ENCODE assay signal across 1 cellular context in genomic region chr2:9630001-9630749, GRCh38.
TF ChIP-seq lines count a peak whose summit lies in the region.

No MANE protein-coding gene starts in this region.

TF ChIP-seq in HepG2, 621 proteins besides CTCF, POLR2A, EP300 and RAD21 (continued from another document and continues in another):
- peak; percentile 76; the same call in 1 of the 2 replicates for TF ChIP-seq IRF1 (CRISPR knock-in tag; IDR thresholded peaks at IDR 0.05; ENCODE audit: low read depth)
- TF ChIP-seq SRSF9 (IDR thresholded peaks at IDR 0.05; ENCODE audit: borderline replicate concordance, insufficient read depth, low read depth, low read length, poor library complexity, severe bottlenecking), result no peak
- TF ChIP-seq SETDB1 (CRISPR knock-in tag; IDR thresholded peaks at IDR 0.05; ENCODE audit: borderline replicate concordance), result no peak; the same call in 1 of the 2 replicates
- no peak for TF ChIP-seq ZNF3 (CRISPR knock-in tag; IDR thresholded peaks at IDR 0.05)
- no peak for TF ChIP-seq ZIK1 (CRISPR knock-in tag; IDR thresholded peaks at IDR 0.05; ENCODE audit: borderline replicate concordance, low read depth)
- no peak for TF ChIP-seq ZNF350 (CRISPR knock-in tag; IDR thresholded peaks at IDR 0.05; ENCODE audit: borderline replicate concordance, low read depth)
- TF ChIP-seq HNF4G (IDR thresholded peaks at IDR 0.05; ENCODE audit: borderline replicate concordance, low read depth, low read length), result no peak
- TF ChIP-seq HNF4G (CRISPR knock-in tag; IDR thresholded peaks at IDR 0.05; ENCODE audit: borderline replicate concordance, low read depth), result peak; percentile 34; the same call in 1 of the 2 replicates
- TF ChIP-seq PAWR (CRISPR knock-in tag; IDR thresholded peaks at IDR 0.05; ENCODE audit: borderline replicate concordance), result no peak
- no peak for TF ChIP-seq ATF2 (CRISPR knock-in tag; IDR thresholded peaks at IDR 0.05)
- TF ChIP-seq AKAP8 (CRISPR knock-in tag; IDR thresholded peaks at IDR 0.05), result peak; percentile 64; the same call in 1 of the 2 replicates
- TF ChIP-seq SMYD3 (CRISPR knock-in tag; IDR thresholded peaks at IDR 0.05), result no peak
- no peak for TF ChIP-seq CBFB (CRISPR knock-in tag; IDR thresholded peaks at IDR 0.05)
- TF ChIP-seq GTF3A (CRISPR knock-in tag; conservative IDR thresholded peaks at IDR 0.05), result peak; percentile 80; the same call in 1 of the 2 replicates
- no peak for TF ChIP-seq HOMEZ (CRISPR knock-in tag; IDR thresholded peaks at IDR 0.05; ENCODE audit: low read depth)
- TF ChIP-seq ZNF672 (CRISPR knock-in tag; IDR thresholded peaks at IDR 0.05), result no peak
- TF ChIP-seq ZBTB33 (CRISPR knock-in tag; IDR thresholded peaks at IDR 0.05), result no peak
- no peak for TF ChIP-seq MIXL1 (CRISPR knock-in tag; IDR thresholded peaks at IDR 0.05)
- peak; percentile 81; the same call in 1 of the 2 replicates for TF ChIP-seq AHR (CRISPR knock-in tag; IDR thresholded peaks at IDR 0.05)
- TF ChIP-seq CHCHD3 (CRISPR knock-in tag; IDR thresholded peaks at IDR 0.05), result 0 out of 2 replicates have a peak, but pooled peaks have one; percentile 66
- peak; percentile 83 for TF ChIP-seq SAFB2 (CRISPR knock-in tag; IDR thresholded peaks at IDR 0.05; ENCODE audit: borderline replicate concordance, low read depth)
- TF ChIP-seq U2AF2 (IDR thresholded peaks at IDR 0.05; ENCODE audit: low read depth, low read length), result no peak
- TF ChIP-seq ZNF644 (CRISPR knock-in tag; IDR thresholded peaks at IDR 0.05; ENCODE audit: low read depth), result no peak
- no peak for TF ChIP-seq GMEB1 (CRISPR knock-in tag; IDR thresholded peaks at IDR 0.05; ENCODE audit: borderline replicate concordance)
- TF ChIP-seq ZBTB21 (CRISPR knock-in tag; IDR thresholded peaks at IDR 0.05), result no peak
- no peak for TF ChIP-seq ZNF746 (CRISPR knock-in tag; IDR thresholded peaks at IDR 0.05)
- TF ChIP-seq DMAP1 (CRISPR knock-in tag; IDR thresholded peaks at IDR 0.05), result 0 out of 2 replicates have a peak, but pooled peaks have one; percentile 35
- peak; percentile 15; the same call in 1 of the 2 replicates for TF ChIP-seq TSC22D2 (CRISPR knock-in tag; IDR thresholded peaks at IDR 0.05; ENCODE audit: borderline replicate concordance)
- TF ChIP-seq ZNF543 (CRISPR knock-in tag; IDR thresholded peaks at IDR 0.05), result peak; percentile 58; the same call in 1 of the 2 replicates
- TF ChIP-seq SALL2 (CRISPR knock-in tag; IDR thresholded peaks at IDR 0.05), result peak; percentile 46; the same call in 1 of the 2 replicates
- TF ChIP-seq ZNF639 (CRISPR knock-in tag; conservative IDR thresholded peaks at IDR 0.05), result no peak
- no peak for TF ChIP-seq MAF1 (CRISPR knock-in tag; IDR thresholded peaks at IDR 0.05; ENCODE audit: borderline replicate concordance)
- peak; percentile 86 for TF ChIP-seq ZNF263 (CRISPR knock-in tag; IDR thresholded peaks at IDR 0.05)
- no peak for TF ChIP-seq ZC3H4 (CRISPR knock-in tag; IDR thresholded peaks at IDR 0.05; ENCODE audit: borderline replicate concordance)
- no peak for TF ChIP-seq ZNF414 (CRISPR knock-in tag; IDR thresholded peaks at IDR 0.05)
- peak; percentile 79 for TF ChIP-seq ZNF772 (CRISPR knock-in tag; IDR thresholded peaks at IDR 0.05)
- no peak for TF ChIP-seq HMGXB3 (CRISPR knock-in tag; IDR thresholded peaks at IDR 0.05; ENCODE audit: borderline replicate concordance)
- peak; percentile 25 for TF ChIP-seq MED8 (CRISPR knock-in tag; IDR thresholded peaks at IDR 0.05; ENCODE audit: insufficient replicate concordance)
- TF ChIP-seq SIN3A (IDR thresholded peaks at IDR 0.05; ENCODE audit: borderline replicate concordance, low read depth, low read length), result peak; percentile 56; the same call in 1 of the 2 replicates
- TF ChIP-seq HDAC6 (IDR thresholded peaks at IDR 0.05; ENCODE audit: low read depth, low read length), result no peak
- 0 out of 2 replicates have a peak, but pooled peaks have one; percentile 64 for TF ChIP-seq THAP8 (CRISPR knock-in tag; IDR thresholded peaks at IDR 0.05; ENCODE audit: borderline replicate concordance)
- TF ChIP-seq ZSCAN30 (CRISPR knock-in tag; IDR thresholded peaks at IDR 0.05), result no peak
- no peak for TF ChIP-seq XBP1 (CRISPR knock-in tag; IDR thresholded peaks at IDR 0.05)
- TF ChIP-seq MYC (CRISPR knock-in tag; IDR thresholded peaks at IDR 0.05; ENCODE audit: borderline replicate concordance), result peak; percentile 59
- TF ChIP-seq IRX3 (CRISPR knock-in tag; IDR thresholded peaks at IDR 0.05; ENCODE audit: borderline replicate concordance, low read depth), result no peak
- TF ChIP-seq GZF1 (CRISPR knock-in tag; IDR thresholded peaks at IDR 0.05), result 0 out of 2 replicates have a peak, but pooled peaks have one; percentile 36
- TF ChIP-seq ZSCAN31 (CRISPR knock-in tag; IDR thresholded peaks at IDR 0.05; ENCODE audit: low read depth), result no peak; the same call in 1 of the 2 replicates
- TF ChIP-seq SP2 (CRISPR knock-in tag; IDR thresholded peaks at IDR 0.05), result no peak
- TF ChIP-seq PHF20 (CRISPR knock-in tag; IDR thresholded peaks at IDR 0.05), result no peak
- no peak for TF ChIP-seq NFE2L2 (IDR thresholded peaks at IDR 0.05; ENCODE audit: low read length)
- peak; percentile 25; the same call in 1 of the 2 replicates for TF ChIP-seq SAP130 (CRISPR knock-in tag; IDR thresholded peaks at IDR 0.05; ENCODE audit: low read depth)
- TF ChIP-seq ZNF343 (CRISPR knock-in tag; IDR thresholded peaks at IDR 0.05), result no peak
- TF ChIP-seq ZFP36 (IDR thresholded peaks at IDR 0.05; ENCODE audit: borderline replicate concordance, low read depth, low read length, partially characterized antibody), result no peak
- TF ChIP-seq ZNF501 (CRISPR knock-in tag; IDR thresholded peaks at IDR 0.05), result peak; percentile 81; the same call in 1 of the 2 replicates
- TF ChIP-seq TEF (CRISPR knock-in tag; IDR thresholded peaks at IDR 0.05), result no peak; the same call in 1 of the 2 replicates
- no peak for TF ChIP-seq ZNF557 (CRISPR knock-in tag; IDR thresholded peaks at IDR 0.05)
- no peak; the same call in 1 of the 2 replicates for TF ChIP-seq ETV6 (CRISPR knock-in tag; conservative IDR thresholded peaks at IDR 0.05)
